ENCODE assay signal across 20 cellular contexts in the genomic region with DNA sequence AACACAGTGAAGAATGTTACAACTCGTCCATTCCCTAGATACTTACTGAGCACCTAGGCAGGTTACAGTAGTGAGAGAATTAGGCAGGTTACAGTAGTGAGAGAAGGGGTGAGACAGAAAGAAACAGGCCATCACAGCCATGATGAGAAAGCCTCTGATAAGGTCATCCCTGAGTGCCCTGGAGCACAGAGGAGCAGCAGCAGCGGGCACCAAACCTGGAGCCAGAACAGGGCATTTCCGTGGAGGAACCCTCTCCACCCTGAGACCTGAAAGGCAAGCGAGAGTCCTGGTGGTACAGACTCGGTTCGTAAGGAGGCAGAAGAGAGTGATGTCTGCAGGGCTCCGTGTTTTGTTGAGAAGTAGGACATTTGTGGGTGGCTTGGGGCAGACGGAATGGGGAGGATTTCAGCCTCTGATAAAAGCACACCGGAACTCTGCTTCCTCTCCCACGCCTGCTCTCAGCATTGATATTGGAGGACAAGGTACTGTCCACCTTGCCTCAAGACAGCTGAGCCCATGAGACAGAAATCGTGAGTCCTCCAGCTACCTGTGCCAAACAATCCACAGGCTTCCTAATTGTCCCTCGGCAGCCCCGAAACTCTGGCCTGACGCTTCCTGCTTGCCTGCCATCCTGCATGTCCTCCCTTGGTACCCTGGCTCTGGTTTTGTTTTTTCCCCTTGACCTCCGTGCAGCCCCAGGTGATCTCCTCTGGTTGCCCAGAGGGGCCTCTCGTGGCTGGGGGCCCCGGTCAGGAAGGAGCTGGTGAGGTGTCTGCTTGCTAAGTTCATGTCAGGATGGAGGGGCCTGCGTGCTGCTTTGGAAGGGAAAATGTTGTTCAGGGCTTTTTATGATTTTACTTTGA.
A peak's percentile ranks its signal among the peaks of the same experiment; 100 is the strongest.
DNase-seq lines count a peak whose midpoint lies in the region; ATAC-seq and TF ChIP-seq lines count a peak whose summit lies in the region.
"Had no signal": no experiment of that assay in that cellular context is flagged by ENCODE, and none has a peak within 500 bp of the region (broad histone marks: within the 10 kb centered on the region; RNA-seq: fewer than 3 reads in every experiment).

No MANE protein-coding gene starts in this region.

- H3K9ac ChIP-seq in neural progenitor cell: no peak overlapping the region

- DNase-seq in right cardiac atrium (no peak), cardiac septum (ENCODE audit: low spot score) (no peak), neural progenitor cell (ENCODE audit: low spot score) (no peak), HUDEP-2 (lab: John Stamatoyannopoulos, UW; ENCODE audit: unreplicated experiment in 76 of 76) (no peak)
- no peak for DNase-seq in activated naive CD8-positive, alpha-beta T cell treated with anti-CD3 and anti-CD28 coated beads for 36 hours
- DNase-seq: activated B cell treated with CpG ODN at 0.5 μM for 24 hours; activated effector memory CD4-positive, alpha-beta T cell treated with Interleukin-2 at 50 U/mL for 16 hours; amniotic stem cell; CD4-positive, alpha-beta T cell; KBM-7; naive thymus-derived CD8-positive, alpha-beta T cell; NCI-H1694; NCI-H526; pancreas; right lobe of liver had no signal

- H3K79me2 ChIP-seq in neural progenitor cell (ENCODE audit: low read depth): no peaks in the 10 kb centered on the region

- H3K4me1 ChIP-seq in right cardiac atrium (ENCODE audit: control insufficient read depth, insufficient read depth, low read length) (no peaks in the 10 kb centered on the region), neural progenitor cell (peaks cover 17% of the 10 kb centered on the region)
- H3K4me1 ChIP-seq: pancreas had no signal

- H3K27me3 Mint-ChIP-seq in activated naive CD8-positive, alpha-beta T cell treated with anti-CD3 and anti-CD28 coated beads for 36 hours: no peaks in the 10 kb centered on the region
- H3K27me3 Mint-ChIP-seq in neural progenitor cell (ENCODE audit: insufficient read depth, low read depth): no peaks in the 10 kb centered on the region
- H3K27me3 Mint-ChIP-seq: activated B cell treated with CpG ODN at 0.5 μM for 24 hours had no signal

- peaks cover 6% of the 10 kb centered on the region for H3F3A ChIP-seq in neural progenitor cell (ENCODE audit: low read depth)

- WGBS in right cardiac atrium: 58% methylated on average over 18 of the region's 18 CpGs

- H3K36me3 ChIP-seq in neural progenitor cell: no peaks in the 10 kb centered on the region
- H3K36me3 ChIP-seq: pancreas had no signal

- no peak overlapping the region for H3K4me3 ChIP-seq in right cardiac atrium (ENCODE audit: low read length)
- H3K4me3 ChIP-seq in neural progenitor cell: no peak overlapping the region
- H3K4me3 ChIP-seq: cardiac muscle cell, pancreas, right lobe of liver, suprapubic skin had no signal

- peaks cover 12% of the 10 kb centered on the region for H3K36me3 Mint-ChIP-seq in activated naive CD8-positive, alpha-beta T cell treated with anti-CD3 and anti-CD28 coated beads for 36 hours
- peaks cover 26% of the 10 kb centered on the region for H3K36me3 Mint-ChIP-seq in neural progenitor cell
- H3K36me3 Mint-ChIP-seq: naive thymus-derived CD8-positive, alpha-beta T cell had no signal

- no peaks in the 10 kb centered on the region for H3K9me3 Mint-ChIP-seq in activated naive CD8-positive, alpha-beta T cell treated with anti-CD3 and anti-CD28 coated beads for 36 hours
- H3K9me3 Mint-ChIP-seq in neural progenitor cell: no peaks in the 10 kb centered on the region
- H3K9me3 Mint-ChIP-seq: activated B cell treated with CpG ODN at 0.5 μM for 24 hours; CD4-positive, alpha-beta T cell; mesothelial cell of epicardium; naive thymus-derived CD8-positive, alpha-beta T cell had no signal

- H3K27me3 ChIP-seq in right cardiac atrium (ENCODE audit: control insufficient read depth, insufficient read depth) (no peaks in the 10 kb centered on the region), neural progenitor cell (no peaks in the 10 kb centered on the region)
- H3K27me3 ChIP-seq: cardiac muscle cell, pancreas, right lobe of liver, suprapubic skin had no signal

- TF ChIP-seq CTCF in neural progenitor cell (IDR thresholded peaks at IDR 0.05): no peak

- no peak overlapping the region for H3K4me3 Mint-ChIP-seq in activated naive CD8-positive, alpha-beta T cell treated with anti-CD3 and anti-CD28 coated beads for 36 hours
- H3K4me3 Mint-ChIP-seq in neural progenitor cell: no peak overlapping the region
- H3K4me3 Mint-ChIP-seq: activated B cell treated with CpG ODN at 0.5 μM for 24 hours; CD4-positive, alpha-beta T cell; mesothelial cell of epicardium; naive thymus-derived CD8-positive, alpha-beta T cell had no signal

- peak overlapping the region; percentile 63 for H2AFZ ChIP-seq in neural progenitor cell (replicated peaks)

- H3K27ac Mint-ChIP-seq in activated naive CD8-positive, alpha-beta T cell treated with anti-CD3 and anti-CD28 coated beads for 36 hours: peak overlapping the region; percentile 77
- peak overlapping the region; percentile 86 for H3K27ac Mint-ChIP-seq in neural progenitor cell
- H3K27ac Mint-ChIP-seq: activated B cell treated with CpG ODN at 0.5 μM for 24 hours; CD4-positive, alpha-beta T cell; mesothelial cell of epicardium had no signal

- ATAC-seq in right cardiac atrium (no peak), HG03520 (IDR thresholded peaks at IDR 0.05; ENCODE audit: unreplicated experiment) (no peak), HG02852 (IDR thresholded peaks at IDR 0.05; ENCODE audit: unreplicated experiment) (no peak)
- ATAC-seq: naive thymus-derived CD8-positive, alpha-beta T cell; pancreas; right lobe of liver had no signal

- intact Hi-C loops in right cardiac atrium (cut with DNase I): loop anchor here in 1 of 4 donors (10.0 kb wide), 1 partner anchor 72 kb away; no protein-coding TSS in a partner anchor
- intact Hi-C loops in cardiac septum (cut with DNase I): no loop called here

- peaks cover 20% of the 10 kb centered on the region for H3K4me1 Mint-ChIP-seq in activated naive CD8-positive, alpha-beta T cell treated with anti-CD3 and anti-CD28 coated beads for 36 hours
- peaks cover 26% of the 10 kb centered on the region for H3K4me1 Mint-ChIP-seq in neural progenitor cell
- H3K4me1 Mint-ChIP-seq: activated B cell treated with CpG ODN at 0.5 μM for 24 hours; naive thymus-derived CD8-positive, alpha-beta T cell had no signal

- H3K27ac ChIP-seq in right cardiac atrium (ENCODE audit: low read length) (peak overlapping the region; percentile 43), neural progenitor cell (no peak overlapping the region)
- H3K27ac ChIP-seq: cardiac muscle cell, pancreas, right lobe of liver, suprapubic skin had no signal

- no peak overlapping the region for H3K4me2 ChIP-seq in neural progenitor cell

- H3K9me3 ChIP-seq in right cardiac atrium (ENCODE audit: control insufficient read depth, low read length): no peaks in the 10 kb centered on the region
- H3K9me3 ChIP-seq in neural progenitor cell (ENCODE audit: low read depth): no peaks in the 10 kb centered on the region
- H3K9me3 ChIP-seq: pancreas, right lobe of liver, suprapubic skin had no signal

- H4K20me1 ChIP-seq in neural progenitor cell (ENCODE audit: low read depth): no peaks in the 10 kb centered on the region
